Comparison of ENCODE assay signal across 7 cellular contexts in the genomic region with DNA sequence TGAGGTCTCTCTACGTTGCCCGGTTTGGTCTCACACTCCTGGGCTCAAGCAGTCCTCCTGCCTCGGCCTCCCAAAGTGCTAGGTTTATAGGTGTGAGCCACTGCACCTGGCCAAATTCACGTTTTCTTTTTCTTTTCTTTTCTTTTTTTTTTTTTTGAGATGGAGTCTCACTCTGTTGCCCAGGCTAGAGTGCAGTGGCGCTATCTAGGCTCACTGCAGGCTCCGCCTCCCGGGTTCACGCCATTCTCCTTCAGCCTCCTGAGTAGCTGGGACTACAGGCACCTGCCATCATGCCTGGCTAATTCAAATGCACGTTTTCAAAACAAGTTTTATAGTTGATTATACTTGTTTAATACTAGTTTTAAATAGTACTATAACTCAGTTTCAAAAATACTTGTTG. TPM values are rescaled to one million over a fixed set of nuclear protein-coding genes. Genes with fewer than 3 reads are reported as not detected.
DNase-seq lines count a peak whose midpoint lies in the region; TF ChIP-seq lines count a peak whose summit lies in the region.
"Not testable (repeated sequence)": the region's sequence is repeated elsewhere in the genome, so short reads cannot be mapped to it uniquely, and the experiment has no call there.

No MANE protein-coding gene starts in this region.

- H3K9me3 ChIP-seq in HEK293 (ENCODE audit: control insufficient read depth, insufficient read depth, low read depth, low read length); Loucy (ENCODE audit: insufficient read depth, low read depth, low read length); SK-N-SH; hepatocyte (ENCODE audit: low read depth): not testable (repeated sequence)

- 91% methylated on average over 9 of the region's 9 CpGs for WGBS in SK-N-SH (ENCODE audit: low lambda C conversion rate)
- WGBS in hepatocyte (ENCODE audit: low lambda C conversion rate, missing lambda C conversion rate) = 96% methylated on average over 9 of the region's 9 CpGs

- H3K4me2 ChIP-seq in Loucy (ENCODE audit: low read depth, low read length, poor library complexity, severe bottlenecking) (peak overlapping the region; percentile 53), hepatocyte (peak overlapping the region; percentile 19)
- not testable (repeated sequence) for H3K4me2 ChIP-seq in SK-N-SH

- not testable (repeated sequence) for H3K4me3 ChIP-seq in HEK293 (ENCODE audit: low read depth, low read length); Loucy (ENCODE audit: low read length, poor library complexity, severe bottlenecking); SK-N-SH (ENCODE audit: low read depth in 2 of 2, low read length in 1 of 2); hepatocyte

- H3K4me3 Mint-ChIP-seq in MCF 10A (ENCODE audit: unreplicated experiment) = not testable (repeated sequence)

- H3K36me3 Mint-ChIP-seq in MCF 10A (ENCODE audit: insufficient read depth, unreplicated experiment) = peaks cover 15% of the 10 kb centered on the region

- H2AFZ ChIP-seq in Loucy (ENCODE audit: low read length); SK-N-SH (ENCODE audit: low read depth); hepatocyte: not testable (repeated sequence)

- H3K4me1 ChIP-seq in HEK293 (ENCODE audit: control insufficient read depth, insufficient read depth, low read length) = peaks cover 18% of the 10 kb centered on the region
- peaks cover 19% of the 10 kb centered on the region for H3K4me1 ChIP-seq in Loucy (ENCODE audit: insufficient read depth, low read length, poor library complexity, severe bottlenecking)
- not testable (repeated sequence) for H3K4me1 ChIP-seq in SK-N-SH (ENCODE audit: control insufficient read depth in 1 of 2, insufficient read depth in 2 of 2, low read depth in 1 of 2, low read length in 1 of 2)
- H3K4me1 ChIP-seq in hepatocyte (ENCODE audit: insufficient read depth) = peaks cover 19% of the 10 kb centered on the region

- not testable (repeated sequence) for H3K9me2 ChIP-seq in Loucy (replicated peaks; ENCODE audit: low read depth, low read length); SK-N-SH; hepatocyte (replicated peaks; ENCODE audit: insufficient read depth)

- TF ChIP-seq RAD21 in SK-N-SH (IDR thresholded peaks at IDR 0.05; ENCODE audit: low read length) = not testable (repeated sequence)

- H3K9me3 Mint-ChIP-seq in MCF 10A (ENCODE audit: unreplicated experiment) = not testable (repeated sequence)

- H3K27me3 Mint-ChIP-seq in MCF 10A (ENCODE audit: insufficient read depth, unreplicated experiment) = not testable (repeated sequence)

- peaks cover 50% of the 10 kb centered on the region for H4K20me1 ChIP-seq in Loucy (ENCODE audit: insufficient read depth, low read length, poor library complexity, severe bottlenecking)
- peaks cover 95% of the 10 kb centered on the region for H4K20me1 ChIP-seq in SK-N-SH (ENCODE audit: insufficient read depth)
- peaks cover 91% of the 10 kb centered on the region for H4K20me1 ChIP-seq in hepatocyte (ENCODE audit: insufficient read depth, poor library complexity, severe bottlenecking)

- intact Hi-C loops in MCF 10A (cut with micrococcal nuclease) = loop anchor here (5.0 kb wide), 1 partner anchor 67 kb away; no protein-coding TSS in a partner anchor

- not testable (repeated sequence) for TF ChIP-seq EP300 in SK-N-SH (IDR thresholded peaks at IDR 0.05; ENCODE audit: borderline replicate concordance in 1 of 2, low read depth in 1 of 2, low read length in 1 of 2)

- H3K27ac ChIP-seq in 22Rv1; HEK293 (ENCODE audit: extremely low read depth, low read depth, low read length); SK-N-SH (ENCODE audit: low read depth in 2 of 2, low read length in 1 of 2); hepatocyte: not testable (repeated sequence)

- peak; percentile 10 for DNase-seq in DMS53 (lab: John Stamatoyannopoulos, UW)
- not testable (repeated sequence) for DNase-seq in SK-N-SH; MCF 10A (ENCODE audit: unreplicated experiment); hepatocyte (ENCODE audit: low spot score)

- BruUV-seq in MCF 10A (replicated peaks; lab: Mats Ljungman, UMichigan) = not testable (repeated sequence)

- H3K36me3 ChIP-seq in HEK293 (ENCODE audit: control insufficient read depth in 2 of 2, insufficient read depth in 1 of 2, low read length in 2 of 2) (peaks cover 10 to 29% of the 10 kb centered on the region in 2 experiments; a peak in 2 of 3 replicates), SK-N-SH (replicated peaks in 1 of 2; ENCODE audit: control insufficient read depth in 1 of 2, insufficient read depth in 2 of 2, low read length in 1 of 2) (peaks cover 2 to 15% of the 10 kb centered on the region in 2 experiments)
- not testable (repeated sequence) for H3K36me3 ChIP-seq in Loucy (ENCODE audit: insufficient read depth, low read length); hepatocyte (replicated peaks; ENCODE audit: insufficient read depth, low read depth)

- not testable (repeated sequence) for H3K9ac ChIP-seq in Loucy (ENCODE audit: low read depth, low read length, poor library complexity, severe bottlenecking); SK-N-SH

- CTCF ChIA-PET in HEK293 (lab: Yijun Ruan, JAX) (interaction anchor here (0.6 to 1.3 kb wide), 4 partner anchors 16 to 677 kb away, joined by 3 to 5 read pairs (median 4); no protein-coding TSS in a partner anchor), SK-N-SH (lab: Yijun Ruan, JAX) (interaction anchor here (0.9 to 1.2 kb wide), 3 partner anchors 12 to 29 kb away, joined by 3 to 4 read pairs (median 3); no protein-coding TSS in a partner anchor), MCF 10A (lab: Yijun Ruan, JAX) (interaction anchor here (0.7 to 3.2 kb wide), 2 partner anchors 20 to 29 kb away, joined by 3 to 12 read pairs; no protein-coding TSS in a partner anchor)

- not testable (repeated sequence) for H3F3A ChIP-seq in Loucy (ENCODE audit: low read depth)
- peaks cover 11% of the 10 kb centered on the region for H3F3A ChIP-seq in SK-N-SH (replicated peaks; ENCODE audit: insufficient read depth)

- peaks cover 30% of the 10 kb centered on the region for H3K4me1 Mint-ChIP-seq in MCF 10A (ENCODE audit: insufficient read depth, unreplicated experiment)

- not testable (repeated sequence) for H3K27me3 ChIP-seq in Loucy (ENCODE audit: insufficient read depth, low read length, poor library complexity, severe bottlenecking); SK-N-SH (ENCODE audit: insufficient read depth); hepatocyte

- TF ChIP-seq CTCF in 22Rv1 (IDR thresholded peaks at IDR 0.05) (peak; percentile 34), HEK293 (tag by site-specific recombination; IDR thresholded peaks at IDR 0.05) (peak; percentile 34), SK-N-SH (IDR thresholded peaks at IDR 0.05) (peak; percentile 17; the same call in 1 of the 2 replicates)
- TF ChIP-seq CTCF in Loucy (conservative IDR thresholded peaks at IDR 0.05; ENCODE audit: low read length); MCF 10A (IDR thresholded peaks at IDR 0.05; ENCODE audit: unreplicated experiment); hepatocyte (IDR thresholded peaks at IDR 0.05; ENCODE audit: poor library complexity): not testable (repeated sequence)

- H3K27ac Mint-ChIP-seq in MCF 10A (ENCODE audit: low read depth, unreplicated experiment) = peak overlapping the region; percentile 39

- peaks cover 91% of the 10 kb centered on the region for H3K79me2 ChIP-seq in Loucy (ENCODE audit: insufficient read depth, low read length)
- H3K79me2 ChIP-seq in SK-N-SH (ENCODE audit: insufficient read depth) = peaks cover 100% of the 10 kb centered on the region
- H3K79me2 ChIP-seq in hepatocyte = peaks cover 100% of the 10 kb centered on the region

- POLR2A ChIA-PET in HEK293 (lab: Yijun Ruan, JAX); SK-N-SH (lab: Yijun Ruan, JAX); MCF 10A (lab: Yijun Ruan, JAX): not testable (repeated sequence)

TF ChIP-seq in HEK293, 187 proteins besides CTCF, POLR2A, EP300 and RAD21:
- 0 out of 2 replicates have a peak, but pooled peaks have one; percentile 4 for TF ChIP-seq ZEB2 (tag by site-specific recombination; IDR thresholded peaks at IDR 0.05)
- TF ChIP-seq ZNF121 (tag by site-specific recombination; IDR thresholded peaks at IDR 0.05) = peak; percentile 47; the same call in 1 of the 2 replicates
- TF ChIP-seq ZNF366 (tag by site-specific recombination; conservative IDR thresholded peaks at IDR 0.05) = 0 out of 2 replicates have a peak, but pooled peaks have one; percentile 3
- TF ChIP-seq ZNF585B (tag by site-specific recombination; IDR thresholded peaks at IDR 0.05) = 0 out of 2 replicates have a peak, but pooled peaks have one; percentile 10
TF ChIP-seq in HEK293: peak in this region for 4; not testable (repeated sequence) for 183.

RNA-seq across cellular contexts. Expression of a gene that starts 6.1 kb away (rescaled TPM):
- 9.3 and 17.1 TPM in 2 replicates for polyA plus RNA-seq in SK-N-SH (2012; rRNA removed)
- polyA plus RNA-seq in SK-N-SH (2012; cell fraction: cytosol; rRNA removed) = 13.3 TPM in 2 replicates
- polyA plus RNA-seq in SK-N-SH (2012; cell fraction: nucleus; rRNA removed) = 15.5 and 18.8 TPM in 2 replicates
- 67.0 and 73.1 TPM in 2 replicates for total RNA-seq in MCF 10A (2022)
- 20.3 and 24.1 TPM in 2 replicates for total RNA-seq in hepatocyte
- 9.9 and 12.0 TPM in 2 replicates for polyA plus RNA-seq in hepatocyte
